In the genomic region with DNA sequence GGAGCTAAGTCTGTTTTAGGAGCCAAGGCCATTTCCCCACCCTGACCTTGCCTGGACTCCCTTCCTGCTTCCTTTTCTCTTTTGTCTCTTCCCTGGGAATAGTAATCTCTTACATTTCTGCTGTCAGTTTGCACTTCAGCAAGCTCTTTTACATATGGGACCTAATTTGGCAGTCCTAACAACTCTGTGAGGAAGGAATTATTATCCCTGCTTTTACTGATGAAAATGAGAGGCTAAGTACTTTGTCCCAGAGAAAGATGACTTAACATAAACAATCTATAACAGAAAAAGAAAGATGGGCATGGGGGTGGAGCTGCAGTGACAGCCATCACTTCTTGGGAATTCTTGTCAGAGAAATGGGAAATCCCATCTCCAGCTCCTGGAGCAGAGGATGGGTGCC, we compare ENCODE assay signal across 2 cellular contexts.
TF ChIP-seq lines count a peak whose summit lies in the region.

No MANE protein-coding gene starts in this region.

TF ChIP-seq in SK-N-SH, 30 proteins besides CTCF, POLR2A, EP300 and RAD21:
- no peak for TF ChIP-seq SMC3 (IDR thresholded peaks at IDR 0.05; ENCODE audit: low read depth, low read length)
- no peak for TF ChIP-seq CHD2 (IDR thresholded peaks at IDR 0.05; ENCODE audit: low read length, partially characterized antibody)
- TF ChIP-seq GABPA (IDR thresholded peaks at IDR 0.05; ENCODE audit: low read depth) = no peak

TF ChIP-seq in SK-N-SH treated with all-trans-retinoic acid at 6 μM for 48 hours, 23 proteins besides CTCF, POLR2A, EP300 and RAD21:
- no peak for TF ChIP-seq SNAI2 (CRISPR knock-in tag; IDR thresholded peaks at IDR 0.05)
- TF ChIP-seq ARNTL (CRISPR knock-in tag; IDR thresholded peaks at IDR 0.05; ENCODE audit: borderline replicate concordance, low read depth) = no peak
- no peak for TF ChIP-seq ZFP30 (CRISPR knock-in tag; IDR thresholded peaks at IDR 0.05)
- TF ChIP-seq ZC3H10 (CRISPR knock-in tag; IDR thresholded peaks at IDR 0.05) = no peak
- TF ChIP-seq, protein P1, sequence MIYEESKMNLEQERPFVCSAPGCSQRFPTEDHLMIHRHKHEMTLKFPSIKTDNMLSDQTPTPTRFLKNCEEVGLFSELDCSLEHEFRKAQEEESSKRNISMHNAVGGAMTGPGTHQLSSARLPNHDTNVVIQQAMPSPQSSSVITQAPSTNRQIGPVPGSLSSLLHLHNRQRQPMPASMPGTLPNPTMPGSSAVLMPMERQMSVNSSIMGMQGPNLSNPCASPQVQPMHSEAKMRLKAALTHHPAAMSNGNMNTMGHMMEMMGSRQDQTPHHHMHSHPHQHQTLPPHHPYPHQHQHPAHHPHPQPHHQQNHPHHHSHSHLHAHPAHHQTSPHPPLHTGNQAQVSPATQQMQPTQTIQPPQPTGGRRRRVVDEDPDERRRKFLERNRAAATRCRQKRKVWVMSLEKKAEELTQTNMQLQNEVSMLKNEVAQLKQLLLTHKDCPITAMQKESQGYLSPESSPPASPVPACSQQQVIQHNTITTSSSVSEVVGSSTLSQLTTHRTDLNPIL (CRISPR knock-in tag; IDR thresholded peaks at IDR 0.05; ENCODE audit: low read depth) = no peak
- no peak for TF ChIP-seq PPARA (CRISPR knock-in tag; IDR thresholded peaks at IDR 0.05; ENCODE audit: borderline replicate concordance)
- no peak for TF ChIP-seq RARB (CRISPR knock-in tag; IDR thresholded peaks at IDR 0.05)
- TF ChIP-seq BACH2 (CRISPR knock-in tag; IDR thresholded peaks at IDR 0.05; ENCODE audit: borderline replicate concordance) = no peak
- no peak for TF ChIP-seq POU6F1 (CRISPR knock-in tag; IDR thresholded peaks at IDR 0.05; ENCODE audit: borderline replicate concordance, low read depth)
- TF ChIP-seq ESRRG (CRISPR knock-in tag; IDR thresholded peaks at IDR 0.05) = no peak
- TF ChIP-seq TCF4 (CRISPR knock-in tag; IDR thresholded peaks at IDR 0.05; ENCODE audit: borderline replicate concordance) = no peak
- TF ChIP-seq, protein P2, sequence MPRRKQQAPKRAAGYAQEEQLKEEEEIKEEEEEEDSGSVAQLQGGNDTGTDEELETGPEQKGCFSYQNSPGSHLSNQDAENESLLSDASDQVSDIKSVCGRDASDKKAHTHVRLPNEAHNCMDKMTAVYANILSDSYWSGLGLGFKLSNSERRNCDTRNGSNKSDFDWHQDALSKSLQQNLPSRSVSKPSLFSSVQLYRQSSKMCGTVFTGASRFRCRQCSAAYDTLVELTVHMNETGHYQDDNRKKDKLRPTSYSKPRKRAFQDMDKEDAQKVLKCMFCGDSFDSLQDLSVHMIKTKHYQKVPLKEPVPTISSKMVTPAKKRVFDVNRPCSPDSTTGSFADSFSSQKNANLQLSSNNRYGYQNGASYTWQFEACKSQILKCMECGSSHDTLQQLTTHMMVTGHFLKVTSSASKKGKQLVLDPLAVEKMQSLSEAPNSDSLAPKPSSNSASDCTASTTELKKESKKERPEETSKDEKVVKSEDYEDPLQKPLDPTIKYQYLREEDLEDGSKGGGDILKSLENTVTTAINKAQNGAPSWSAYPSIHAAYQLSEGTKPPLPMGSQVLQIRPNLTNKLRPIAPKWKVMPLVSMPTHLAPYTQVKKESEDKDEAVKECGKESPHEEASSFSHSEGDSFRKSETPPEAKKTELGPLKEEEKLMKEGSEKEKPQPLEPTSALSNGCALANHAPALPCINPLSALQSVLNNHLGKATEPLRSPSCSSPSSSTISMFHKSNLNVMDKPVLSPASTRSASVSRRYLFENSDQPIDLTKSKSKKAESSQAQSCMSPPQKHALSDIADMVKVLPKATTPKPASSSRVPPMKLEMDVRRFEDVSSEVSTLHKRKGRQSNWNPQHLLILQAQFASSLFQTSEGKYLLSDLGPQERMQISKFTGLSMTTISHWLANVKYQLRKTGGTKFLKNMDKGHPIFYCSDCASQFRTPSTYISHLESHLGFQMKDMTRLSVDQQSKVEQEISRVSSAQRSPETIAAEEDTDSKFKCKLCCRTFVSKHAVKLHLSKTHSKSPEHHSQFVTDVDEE (CRISPR knock-in tag; IDR thresholded peaks at IDR 0.05) = no peak
- TF ChIP-seq ZNF8 (CRISPR knock-in tag; IDR thresholded peaks at IDR 0.05) = no peak
- TF ChIP-seq ZNF70 (CRISPR knock-in tag; IDR thresholded peaks at IDR 0.05) = no peak
- TF ChIP-seq GLIS3 (CRISPR knock-in tag; IDR thresholded peaks at IDR 0.05) = no peak
- TF ChIP-seq ZNF565 (CRISPR knock-in tag; conservative IDR thresholded peaks at IDR 0.05; ENCODE audit: low read depth) = no peak
- TF ChIP-seq, protein P3, sequence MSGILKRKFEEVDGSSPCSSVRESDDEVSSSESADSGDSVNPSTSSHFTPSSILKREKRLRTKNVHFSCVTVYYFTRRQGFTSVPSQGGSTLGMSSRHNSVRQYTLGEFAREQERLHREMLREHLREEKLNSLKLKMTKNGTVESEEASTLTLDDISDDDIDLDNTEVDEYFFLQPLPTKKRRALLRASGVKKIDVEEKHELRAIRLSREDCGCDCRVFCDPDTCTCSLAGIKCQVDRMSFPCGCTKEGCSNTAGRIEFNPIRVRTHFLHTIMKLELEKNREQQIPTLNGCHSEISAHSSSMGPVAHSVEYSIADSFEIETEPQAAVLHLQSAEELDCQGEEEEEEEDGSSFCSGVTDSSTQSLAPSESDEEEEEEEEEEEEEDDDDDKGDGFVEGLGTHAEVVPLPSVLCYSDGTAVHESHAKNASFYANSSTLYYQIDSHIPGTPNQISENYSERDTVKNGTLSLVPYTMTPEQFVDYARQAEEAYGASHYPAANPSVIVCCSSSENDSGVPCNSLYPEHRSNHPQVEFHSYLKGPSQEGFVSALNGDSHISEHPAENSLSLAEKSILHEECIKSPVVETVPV (CRISPR knock-in tag; IDR thresholded peaks at IDR 0.05) = no peak
